ENCODE assay signal across 16 cellular contexts in genomic region chr4:13415068-13415785, GRCh38.
"Had no signal": no experiment of that assay in that cellular context is flagged by ENCODE, and none has a peak within 500 bp of the region (broad histone marks: within the 10 kb centered on the region; RNA-seq: fewer than 3 reads in every experiment).

No MANE protein-coding gene starts in this region.

- H3K27ac Mint-ChIP-seq: activated CD4-positive, alpha-beta memory T cell treated with anti-CD3 and anti-CD28 coated beads, Interleukin-2, amount 10 ng/mL, durations not matched to agents 7 days and 5 days; activated CD4-positive, alpha-beta T cell treated with anti-CD3 and anti-CD28 coated beads for 36 hours; T-cell had no signal

- H3K9me3 ChIP-seq: testis, uterus had no signal

- H3K27me3 Mint-ChIP-seq: activated CD4-positive, alpha-beta memory T cell treated with anti-CD3 and anti-CD28 coated beads, Interleukin-2, amount 10 ng/mL, durations not matched to agents 7 days and 5 days; activated CD4-positive, alpha-beta T cell treated with anti-CD3 and anti-CD28 coated beads for 36 hours; T-cell had no signal

- H3K36me3 ChIP-seq: cardiac muscle cell, uterus had no signal

- DNase-seq: activated CD4-positive, alpha-beta memory T cell treated with anti-CD3 and anti-CD28 coated beads, Interleukin-2, amount 10 ng/mL, durations not matched to agents 7 days and 5 days; activated CD4-positive, alpha-beta T cell treated with anti-CD3 and anti-CD28 coated beads for 36 hours; activated gamma-delta T cell treated with Interleukin-2 at 50 U/mL for 16 hours; activated T-cell treated with anti-CD3 and anti-CD28 coated beads, Interleukin-2, amount 50 U/mL, for 48 hours; effector CD4-positive, alpha-beta T cell; kidney; stimulated activated naive CD4-positive, alpha-beta T cell treated with Interleukin-2 at 50 U/mL for 16 hours; T-cell; T1000; testis; uterus had no signal

- H3K4me3 Mint-ChIP-seq: activated CD4-positive, alpha-beta memory T cell treated with anti-CD3 and anti-CD28 coated beads, Interleukin-2, amount 10 ng/mL, durations not matched to agents 7 days and 5 days; activated CD4-positive, alpha-beta T cell treated with anti-CD3 and anti-CD28 coated beads for 36 hours; neural crest cell; T-cell had no signal

- H3K4me3 ChIP-seq: cardiac muscle cell, coronary artery, smooth muscle cell, testis, uterus had no signal

- ATAC-seq: activated CD4-positive, alpha-beta T cell treated with anti-CD3 and anti-CD28 coated beads for 36 hours; T-cell had no signal

- H3K4me1 ChIP-seq: parathyroid adenoma, testis, uterus had no signal

- H3K9ac ChIP-seq: parathyroid adenoma had no signal

- H3K27me3 ChIP-seq: cardiac muscle cell, testis, uterus had no signal

- H3K27ac ChIP-seq: cardiac muscle cell, coronary artery, parathyroid adenoma, testis, uterus had no signal
